20 cellular contexts compared by ENCODE assay signal in genomic region chr1:95668165-95668564, GRCh38.
"Had no signal": no experiment of that assay in that cellular context is flagged by ENCODE, and none has a peak within 500 bp of the region (broad histone marks: within the 10 kb centered on the region; RNA-seq: fewer than 3 reads in every experiment).

No MANE protein-coding gene starts in this region.

- H3K4me1 ChIP-seq: esophagus squamous epithelium, gastrocnemius medialis, heart right ventricle, left lung, lower lobe of right lung had no signal

- ATAC-seq: gastrocnemius medialis; heart right ventricle; left lung; left ventricle myocardium superior; lower lobe of right lung; naive thymus-derived CD4-positive, alpha-beta T cell had no signal

- DNase-seq: cortex of kidney; effector CD4-positive, alpha-beta T cell; effector memory CD4-positive, alpha-beta T cell; esophagus squamous epithelium; foreskin fibroblast; foreskin melanocyte; gastrocnemius medialis; glutamatergic neuron; head of caudate nucleus; heart right ventricle; hypothalamus; immature natural killer cell; islet precursor cell; kidney; kidney glomerular epithelial cell; left lung; left ventricle myocardium superior; lower lobe of right lung; mesenchymal stem cell; naive thymus-derived CD4-positive, alpha-beta T cell had no signal

- H3K4me3 ChIP-seq: esophagus squamous epithelium, gastrocnemius medialis, heart right ventricle, left lung, lower lobe of right lung had no signal

- H3K27ac ChIP-seq: esophagus squamous epithelium, gastrocnemius medialis, heart right ventricle, left lung, lower lobe of right lung had no signal

- H3K36me3 ChIP-seq: esophagus squamous epithelium, gastrocnemius medialis, heart right ventricle, left lung, lower lobe of right lung had no signal

- H3K27me3 ChIP-seq: esophagus squamous epithelium, gastrocnemius medialis, heart right ventricle, left lung had no signal

- H3K9me3 ChIP-seq: gastrocnemius medialis had no signal
